ENCODE assay signal across 17 cellular contexts in genomic region chr18:3273042-3273441, GRCh38. TPM values are rescaled to one million over a fixed set of nuclear protein-coding genes. Genes with fewer than 3 reads are reported as not detected.
DNase-seq lines count a peak whose midpoint lies in the region; ATAC-seq and TF ChIP-seq lines count a peak whose summit lies in the region.
"Had no signal": no experiment of that assay in that cellular context is flagged by ENCODE, and none has a peak within 500 bp of the region (broad histone marks: within the 10 kb centered on the region; RNA-seq: fewer than 3 reads in every experiment).

No MANE protein-coding gene starts in this region.

- CTCF ChIA-PET in activated CD4-positive, alpha-beta T cell treated with anti-CD3 and anti-CD28 coated beads, Interleukin-2, amount 10 ng/mL, durations not matched to agents 7 days and 5 days (lab: Charles Lee), result interaction anchor here (1.2 kb wide), 1 partner anchor 10 kb away, joined by 3 read pairs; no protein-coding TSS in a partner anchor

- peaks cover 26% of the 10 kb centered on the region for H3K4me1 ChIP-seq in CD4-positive, CD25-positive, alpha-beta regulatory T cell (ENCODE audit: control insufficient read depth, insufficient read depth, low read length, poor library complexity, severe bottlenecking)
- peaks cover 14% of the 10 kb centered on the region for H3K4me1 ChIP-seq in hepatocyte (ENCODE audit: insufficient read depth)
- H3K4me1 ChIP-seq in smooth muscle cell (ENCODE audit: low read depth), result peaks cover 4% of the 10 kb centered on the region

- peaks cover 44% of the 10 kb centered on the region for H3K36me3 Mint-ChIP-seq in activated CD4-positive, alpha-beta T cell treated with anti-CD3 and anti-CD28 coated beads, Interleukin-2, amount 10 ng/mL, durations not matched to agents 7 days and 5 days (ENCODE audit: low read depth)
- H3K36me3 Mint-ChIP-seq in CD4-positive, CD25-positive, alpha-beta regulatory T cell, result peaks cover 32% of the 10 kb centered on the region
- peaks cover 36% of the 10 kb centered on the region for H3K36me3 Mint-ChIP-seq in activated T-helper 1 cell treated with anti-CD3 and anti-CD28 coated beads, Interleukin-12 subunit alpha, Interleukin-12 subunit beta, Interleukin-2, Interleukin-4 antibody, amounts not matched to agents 30 ng/mL and 10 ng/mL and 1 ng/mL, durations not matched to agents 14 hours and 24 hours and 36 hours (ENCODE audit: low read depth)
- peaks cover 18% of the 10 kb centered on the region for H3K36me3 Mint-ChIP-seq in memory B cell

- H2AFZ ChIP-seq in hepatocyte (no peak overlapping the region), smooth muscle cell (ENCODE audit: low read depth) (no peak overlapping the region)
- H2AFZ ChIP-seq: PC-9 had no signal

- peak overlapping the region; percentile 65 for H3K27ac Mint-ChIP-seq in activated CD4-positive, alpha-beta T cell treated with anti-CD3 and anti-CD28 coated beads, Interleukin-2, amount 10 ng/mL, durations not matched to agents 7 days and 5 days
- peak overlapping the region in 2 of 3 donors; percentile 68 to 72 for H3K27ac Mint-ChIP-seq in CD4-positive, CD25-positive, alpha-beta regulatory T cell
- peak overlapping the region; percentile 50 for H3K27ac Mint-ChIP-seq in activated T-helper 1 cell treated with anti-CD3 and anti-CD28 coated beads, Interleukin-12 subunit alpha, Interleukin-12 subunit beta, Interleukin-2, Interleukin-4 antibody, amounts not matched to agents 30 ng/mL and 10 ng/mL and 1 ng/mL, durations not matched to agents 14 hours and 24 hours and 36 hours
- peak overlapping the region; percentile 7 for H3K27ac Mint-ChIP-seq in memory B cell

- H3K27me3 Mint-ChIP-seq in activated CD4-positive, alpha-beta T cell treated with anti-CD3 and anti-CD28 coated beads, Interleukin-2, amount 10 ng/mL, durations not matched to agents 7 days and 5 days, result no peaks in the 10 kb centered on the region
- H3K27me3 Mint-ChIP-seq in CD4-positive, CD25-positive, alpha-beta regulatory T cell, result no peaks in the 10 kb centered on the region
- H3K27me3 Mint-ChIP-seq in activated T-helper 1 cell treated with anti-CD3 and anti-CD28 coated beads, Interleukin-12 subunit alpha, Interleukin-12 subunit beta, Interleukin-2, Interleukin-4 antibody, amounts not matched to agents 30 ng/mL and 10 ng/mL and 1 ng/mL, durations not matched to agents 14 hours and 24 hours and 36 hours (ENCODE audit: insufficient read depth), result no peaks in the 10 kb centered on the region
- H3K27me3 Mint-ChIP-seq in memory B cell, result no peaks in the 10 kb centered on the region

- peaks cover 40% of the 10 kb centered on the region for H3K4me1 Mint-ChIP-seq in activated CD4-positive, alpha-beta T cell treated with anti-CD3 and anti-CD28 coated beads, Interleukin-2, amount 10 ng/mL, durations not matched to agents 7 days and 5 days
- H3K4me1 Mint-ChIP-seq in CD4-positive, CD25-positive, alpha-beta regulatory T cell, result peaks cover 46 to 48% (median 46%) of the 10 kb centered on the region in 4 donors
- H3K4me1 Mint-ChIP-seq in activated T-helper 1 cell treated with anti-CD3 and anti-CD28 coated beads, Interleukin-12 subunit alpha, Interleukin-12 subunit beta, Interleukin-2, Interleukin-4 antibody, amounts not matched to agents 30 ng/mL and 10 ng/mL and 1 ng/mL, durations not matched to agents 14 hours and 24 hours and 36 hours (ENCODE audit: low read depth), result peaks cover 55% of the 10 kb centered on the region
- H3K4me1 Mint-ChIP-seq in memory B cell, result peaks cover 32% of the 10 kb centered on the region

- H3K4me3 ChIP-seq in CD4-positive, CD25-positive, alpha-beta regulatory T cell (ENCODE audit: low read depth, low read length), result no peak overlapping the region
- H3K4me3 ChIP-seq in hepatocyte (no peak overlapping the region), smooth muscle cell (no peak overlapping the region)
- H3K4me3 ChIP-seq: MG63, PC-9 had no signal

- no peak for ATAC-seq in CD4-positive, CD25-positive, alpha-beta regulatory T cell (ENCODE audit: low read depth in 2 of 2)
- ATAC-seq in memory B cell (ENCODE audit: low read depth) (no peak), GM21381 (IDR thresholded peaks at IDR 0.05; ENCODE audit: unreplicated experiment) (no peak)
- ATAC-seq: HepG2 had no signal

- peaks cover 52% of the 10 kb centered on the region for H3K36me3 ChIP-seq in CD4-positive, CD25-positive, alpha-beta regulatory T cell (ENCODE audit: control insufficient read depth, insufficient read depth, low read length)
- H3K36me3 ChIP-seq in hepatocyte (replicated peaks; ENCODE audit: insufficient read depth, low read depth), result peaks cover 9% of the 10 kb centered on the region
- peaks cover 22% of the 10 kb centered on the region for H3K36me3 ChIP-seq in smooth muscle cell (ENCODE audit: low read depth)

- POLR2A ChIA-PET in activated CD4-positive, alpha-beta T cell treated with anti-CD3 and anti-CD28 coated beads, Interleukin-2, amount 10 ng/mL, durations not matched to agents 7 days and 5 days (lab: Charles Lee), result no interaction called here

- H4K20me1 ChIP-seq in hepatocyte (ENCODE audit: insufficient read depth, poor library complexity, severe bottlenecking) (peaks cover 72% of the 10 kb centered on the region), smooth muscle cell (ENCODE audit: low read depth) (peaks cover 92% of the 10 kb centered on the region)

- no peaks in the 10 kb centered on the region for H3K9me2 ChIP-seq in hepatocyte (replicated peaks; ENCODE audit: insufficient read depth)

- peaks cover 10% of the 10 kb centered on the region for H3F3A ChIP-seq in smooth muscle cell (ENCODE audit: low read depth)

- H3K9ac ChIP-seq in smooth muscle cell (ENCODE audit: low read depth), result no peak overlapping the region

- TF ChIP-seq CTCF in hepatocyte (IDR thresholded peaks at IDR 0.05; ENCODE audit: poor library complexity), result no peak
- TF ChIP-seq CTCF in smooth muscle cell (IDR thresholded peaks at IDR 0.05; ENCODE audit: borderline replicate concordance, insufficient read depth, poor library complexity, severe bottlenecking), result no peak

- H3K27ac ChIP-seq in CD4-positive, CD25-positive, alpha-beta regulatory T cell (ENCODE audit: insufficient read depth, low read length, poor library complexity, severe bottlenecking), result no peak overlapping the region
- H3K27ac ChIP-seq in hepatocyte (no peak overlapping the region), smooth muscle cell (ENCODE audit: low read depth) (no peak overlapping the region)
- H3K27ac ChIP-seq: C4-2B, PC-9 had no signal

- no peak overlapping the region for H3K4me3 Mint-ChIP-seq in activated CD4-positive, alpha-beta T cell treated with anti-CD3 and anti-CD28 coated beads, Interleukin-2, amount 10 ng/mL, durations not matched to agents 7 days and 5 days
- no peak overlapping the region for H3K4me3 Mint-ChIP-seq in CD4-positive, CD25-positive, alpha-beta regulatory T cell
- H3K4me3 Mint-ChIP-seq in activated T-helper 1 cell treated with anti-CD3 and anti-CD28 coated beads, Interleukin-12 subunit alpha, Interleukin-12 subunit beta, Interleukin-2, Interleukin-4 antibody, amounts not matched to agents 30 ng/mL and 10 ng/mL and 1 ng/mL, durations not matched to agents 14 hours and 24 hours and 36 hours, result no peak overlapping the region
- H3K4me3 Mint-ChIP-seq in memory B cell, result no peak overlapping the region

- no peaks in the 10 kb centered on the region for H3K9me3 ChIP-seq in CD4-positive, CD25-positive, alpha-beta regulatory T cell (ENCODE audit: control insufficient read depth in 2 of 2, low read length in 2 of 2)
- H3K9me3 ChIP-seq in hepatocyte (ENCODE audit: low read depth) (no peaks in the 10 kb centered on the region), smooth muscle cell (replicated peaks; ENCODE audit: low read depth) (no peaks in the 10 kb centered on the region)
- H3K9me3 ChIP-seq: MG63 had no signal

- no peaks in the 10 kb centered on the region for H3K9me3 Mint-ChIP-seq in activated CD4-positive, alpha-beta T cell treated with anti-CD3 and anti-CD28 coated beads, Interleukin-2, amount 10 ng/mL, durations not matched to agents 7 days and 5 days
- H3K9me3 Mint-ChIP-seq in CD4-positive, CD25-positive, alpha-beta regulatory T cell, result no peaks in the 10 kb centered on the region
- no peaks in the 10 kb centered on the region for H3K9me3 Mint-ChIP-seq in activated T-helper 1 cell treated with anti-CD3 and anti-CD28 coated beads, Interleukin-12 subunit alpha, Interleukin-12 subunit beta, Interleukin-2, Interleukin-4 antibody, amounts not matched to agents 30 ng/mL and 10 ng/mL and 1 ng/mL, durations not matched to agents 14 hours and 24 hours and 36 hours
- H3K9me3 Mint-ChIP-seq in memory B cell, result no peaks in the 10 kb centered on the region

- H3K27me3 ChIP-seq in CD4-positive, CD25-positive, alpha-beta regulatory T cell (ENCODE audit: control insufficient read depth, insufficient read depth, low read length), result no peaks in the 10 kb centered on the region
- no peaks in the 10 kb centered on the region for H3K27me3 ChIP-seq in hepatocyte
- no peaks in the 10 kb centered on the region for H3K27me3 ChIP-seq in smooth muscle cell (ENCODE audit: low read depth)
- H3K27me3 ChIP-seq: MG63 had no signal

- H3K4me2 ChIP-seq in hepatocyte, result no peak overlapping the region
- H3K4me2 ChIP-seq in smooth muscle cell, result no peak overlapping the region
- H3K4me2 ChIP-seq: PC-9 had no signal

- no peak for DNase-seq in activated CD4-positive, alpha-beta T cell treated with anti-CD3 and anti-CD28 coated beads, Interleukin-2, amount 10 ng/mL, durations not matched to agents 7 days and 5 days
- DNase-seq in activated CD4-positive, alpha-beta T cell treated with anti-CD3 and anti-CD28 coated beads for 1 hour, result no peak
- no peak for DNase-seq in CD4-positive, CD25-positive, alpha-beta regulatory T cell
- no peak for DNase-seq in activated T-helper 1 cell treated with anti-CD3 and anti-CD28 coated beads, Interleukin-12 subunit alpha, Interleukin-12 subunit beta, Interleukin-2, Interleukin-4 antibody, amounts not matched to agents 30 ng/mL and 10 ng/mL and 1 ng/mL, durations not matched to agents 14 hours and 24 hours and 36 hours (ENCODE audit: low spot score)
- DNase-seq in memory B cell (ENCODE audit: low spot score in 2 of 2) (no peak), hepatocyte (ENCODE audit: low spot score) (no peak), smooth muscle cell (lab: John Stamatoyannopoulos, UW; ENCODE audit: unreplicated experiment) (no peak)
- DNase-seq: MG63, NCI-H1092 treated with DMSO at 0.1 percent for 48 hours, NCI-H1694, NCI-H2107, NCI-H748 treated with DMSO at 0.1 percent for 48 hours, PC-9 had no signal

- intact Hi-C loops in activated T-helper 1 cell treated with anti-CD3 and anti-CD28 coated beads, Interleukin-12 subunit alpha, Interleukin-12 subunit beta, Interleukin-2, Interleukin-4 antibody, amounts not matched to agents 30 ng/mL and 10 ng/mL and 1 ng/mL, durations not matched to agents 14 hours and 24 hours and 36 hours (cut with micrococcal nuclease), result no loop called here

- H3K79me2 ChIP-seq in hepatocyte, result peaks cover 83% of the 10 kb centered on the region
- H3K79me2 ChIP-seq in smooth muscle cell (ENCODE audit: low read depth), result peaks cover 68% of the 10 kb centered on the region

- 63% methylated on average over 3 of the region's 3 CpGs for WGBS in hepatocyte (ENCODE audit: low lambda C conversion rate, missing lambda C conversion rate)
- WGBS in smooth muscle cell (ENCODE audit: low lambda C conversion rate), result 66% methylated on average over 3 of the region's 3 CpGs

RNA-seq across cellular contexts. Expression of gene MYL12B, which starts 11.1 kb away (rescaled TPM):
- total RNA-seq in activated CD4-positive, alpha-beta T cell treated with anti-CD3 and anti-CD28 coated beads, Interleukin-2, amount 10 ng/mL, durations not matched to agents 7 days and 5 days, result 100 to 1,000 TPM; 351 to 395 TPM
- 168 TPM for total RNA-seq in CD4-positive, CD25-positive, alpha-beta regulatory T cell
- 1,000 to 10,000 TPM in 2 of 4 donors, 100 to 1,000 TPM in 2; 980 to 1,134 (median 1,024) TPM for polyA plus RNA-seq in CD4-positive, CD25-positive, alpha-beta regulatory T cell
- 234 and 235 TPM in 2 replicates for total RNA-seq in activated T-helper 1 cell treated with anti-CD3 and anti-CD28 coated beads, Interleukin-12 subunit alpha, Interleukin-12 subunit beta, Interleukin-2, Interleukin-4 antibody, amounts not matched to agents 30 ng/mL and 10 ng/mL and 1 ng/mL, durations not matched to agents 14 hours and 24 hours and 36 hours
- total RNA-seq in hepatocyte, result 478 and 519 TPM in 2 replicates
- 671 and 721 TPM in 2 replicates for polyA plus RNA-seq in hepatocyte
- total RNA-seq in smooth muscle cell, result 368 and 427 TPM in 2 replicates
- 498 TPM in 2 replicates for polyA plus RNA-seq in smooth muscle cell

RNA-seq across cellular contexts. Expression of gene MYL12A, which starts 25.4 kb away (rescaled TPM):
- total RNA-seq in activated CD4-positive, alpha-beta T cell treated with anti-CD3 and anti-CD28 coated beads, Interleukin-2, amount 10 ng/mL, durations not matched to agents 7 days and 5 days, result 1,000 to 10,000 TPM in 1 of 2 experiments, 100 to 1,000 TPM in 1; 944 to 1,045 TPM
- 382 TPM for total RNA-seq in CD4-positive, CD25-positive, alpha-beta regulatory T cell
- polyA plus RNA-seq in CD4-positive, CD25-positive, alpha-beta regulatory T cell, result 1,000 to 10,000 TPM; 2,262 to 2,381 (median 2,361) TPM
- 330 and 334 TPM in 2 replicates for total RNA-seq in activated T-helper 1 cell treated with anti-CD3 and anti-CD28 coated beads, Interleukin-12 subunit alpha, Interleukin-12 subunit beta, Interleukin-2, Interleukin-4 antibody, amounts not matched to agents 30 ng/mL and 10 ng/mL and 1 ng/mL, durations not matched to agents 14 hours and 24 hours and 36 hours
- total RNA-seq in hepatocyte (456 and 458 TPM in 2 replicates), smooth muscle cell (777 and 802 TPM in 2 replicates)
- polyA plus RNA-seq in hepatocyte (692 and 695 TPM in 2 replicates), smooth muscle cell (915 and 953 TPM in 2 replicates)

RNA-seq across cellular contexts. Expression of gene MYOM1, which starts 53.3 kb away (rescaled TPM):
- 1 to 10 TPM in 1 of 2 experiments, under 1 TPM in 1; 0.71 to 2.1 TPM for total RNA-seq in activated CD4-positive, alpha-beta T cell treated with anti-CD3 and anti-CD28 coated beads, Interleukin-2, amount 10 ng/mL, durations not matched to agents 7 days and 5 days
- total RNA-seq in CD4-positive, CD25-positive, alpha-beta regulatory T cell, result 1.4 TPM
- under 1 TPM; 0.03 to 0.68 (median 0.49) TPM for polyA plus RNA-seq in CD4-positive, CD25-positive, alpha-beta regulatory T cell
- total RNA-seq in activated T-helper 1 cell treated with anti-CD3 and anti-CD28 coated beads, Interleukin-12 subunit alpha, Interleukin-12 subunit beta, Interleukin-2, Interleukin-4 antibody, amounts not matched to agents 30 ng/mL and 10 ng/mL and 1 ng/mL, durations not matched to agents 14 hours and 24 hours and 36 hours, result 0.22 and 1.4 TPM in 2 replicates
- total RNA-seq in hepatocyte (1.1 and 1.6 TPM in 2 replicates), smooth muscle cell (0.40 and 0.54 TPM in 2 replicates)
- polyA plus RNA-seq in hepatocyte (1.4 and 1.8 TPM in 2 replicates), smooth muscle cell (0.20 and 0.87 TPM in 2 replicates)
- total RNA-seq: A172 had no signal

Comparison
In these comparisons a context has a peak if more than half of its experiments do, and no peak if none do; other contexts are left out.
1. H3K27ac Mint-ChIP-seq: peak in every context shown above with its lines; median percentile 70 in CD4-positive, CD25-positive, alpha-beta regulatory T cell; 65 in activated CD4-positive, alpha-beta T cell treated with anti-CD3 and anti-CD28 coated beads, Interleukin-2, amount 10 ng/mL, durations not matched to agents 7 days and 5 days; 50 in activated T-helper 1 cell treated with anti-CD3 and anti-CD28 coated beads, Interleukin-12 subunit alpha, Interleukin-12 subunit beta, Interleukin-2, Interleukin-4 antibody, amounts not matched to agents 30 ng/mL and 10 ng/mL and 1 ng/mL, durations not matched to agents 14 hours and 24 hours and 36 hours; 7 in memory B cell.